ENCODE assay signal across 1 cellular context in genomic region chr17:57545836-57546305, GRCh38.
TF ChIP-seq lines count a peak whose summit lies in the region.

No MANE protein-coding gene starts in this region.

TF ChIP-seq in SK-N-SH treated with all-trans-retinoic acid at 6 μM for 48 hours, 23 proteins besides CTCF, POLR2A, EP300 and RAD21:
- no peak for TF ChIP-seq GLIS3 (CRISPR knock-in tag; IDR thresholded peaks at IDR 0.05)
- peak; percentile 83 for TF ChIP-seq TSHZ2 (CRISPR knock-in tag; IDR thresholded peaks at IDR 0.05)
- TF ChIP-seq TCF4 (CRISPR knock-in tag; IDR thresholded peaks at IDR 0.05; ENCODE audit: borderline replicate concordance): 0 out of 2 replicates have a peak, but pooled peaks have one; percentile 45
- no peak for TF ChIP-seq ZFP3 (CRISPR knock-in tag; IDR thresholded peaks at IDR 0.05)
- TF ChIP-seq ZNF70 (CRISPR knock-in tag; IDR thresholded peaks at IDR 0.05): no peak
- TF ChIP-seq, protein P1, sequence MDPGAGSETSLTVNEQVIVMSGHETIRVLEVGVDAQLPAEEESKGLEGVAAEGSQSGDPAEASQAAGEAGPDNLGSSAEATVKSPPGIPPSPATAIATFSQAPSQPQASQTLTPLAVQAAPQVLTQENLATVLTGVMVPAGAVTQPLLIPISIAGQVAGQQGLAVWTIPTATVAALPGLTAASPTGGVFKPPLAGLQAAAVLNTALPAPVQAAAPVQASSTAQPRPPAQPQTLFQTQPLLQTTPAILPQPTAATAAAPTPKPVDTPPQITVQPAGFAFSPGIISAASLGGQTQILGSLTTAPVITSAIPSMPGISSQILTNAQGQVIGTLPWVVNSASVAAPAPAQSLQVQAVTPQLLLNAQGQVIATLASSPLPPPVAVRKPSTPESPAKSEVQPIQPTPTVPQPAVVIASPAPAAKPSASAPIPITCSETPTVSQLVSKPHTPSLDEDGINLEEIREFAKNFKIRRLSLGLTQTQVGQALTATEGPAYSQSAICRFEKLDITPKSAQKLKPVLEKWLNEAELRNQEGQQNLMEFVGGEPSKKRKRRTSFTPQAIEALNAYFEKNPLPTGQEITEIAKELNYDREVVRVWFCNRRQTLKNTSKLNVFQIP (CRISPR knock-in tag; IDR thresholded peaks at IDR 0.05; ENCODE audit: borderline replicate concordance, low read depth): no peak
- no peak for TF ChIP-seq SNAI2 (CRISPR knock-in tag; IDR thresholded peaks at IDR 0.05)
- TF ChIP-seq CSDC2 (CRISPR knock-in tag; IDR thresholded peaks at IDR 0.05): no peak
